Comparison of ENCODE assay signal across 13 cellular contexts in genomic region chr22:41844513-41844912, GRCh38. TPM values are rescaled to one million over a fixed set of nuclear protein-coding genes. Genes with fewer than 3 reads are reported as not detected.
DNase-seq lines count a peak whose midpoint lies in the region; ATAC-seq and TF ChIP-seq lines count a peak whose summit lies in the region.
"Had no signal": no experiment of that assay in that cellular context is flagged by ENCODE, and none has a peak within 500 bp of the region (broad histone marks: within the 10 kb centered on the region; RNA-seq: fewer than 3 reads in every experiment).

No MANE protein-coding gene starts in this region.

- no peaks in the 10 kb centered on the region for H3K9me3 Mint-ChIP-seq in activated CD8-positive, alpha-beta T cell treated with anti-CD3 and anti-CD28 coated beads for 36 hours
- H3K9me3 Mint-ChIP-seq in activated CD8-positive, alpha-beta T cell treated with anti-CD3 and anti-CD28 coated beads, Interleukin-2, amount 10 ng/mL, durations not matched to agents 7 days and 5 days (ENCODE audit: insufficient read depth): no peaks in the 10 kb centered on the region
- H3K9me3 Mint-ChIP-seq in stimulated activated memory B cell treated with anti-CD40 and anti-IgM and Interleukin-4, amounts not matched to agents 10 μg/mL and 1 μg/mL and 100 μg/mL, for 72 hours: no peaks in the 10 kb centered on the region

- H3K27ac ChIP-seq in RWPE1: peak overlapping the region; percentile 31
- H3K27ac ChIP-seq in iPS-20b (ENCODE audit: low read length): no peak overlapping the region

- no peaks in the 10 kb centered on the region for H3K9me3 ChIP-seq in iPS-20b (ENCODE audit: insufficient read depth, low read depth, low read length)
- H3K9me3 ChIP-seq: sigmoid colon had no signal

- peaks cover 31% of the 10 kb centered on the region for H3K4me1 ChIP-seq in iPS-20b (ENCODE audit: insufficient read depth, low read length)

- peaks cover 36% of the 10 kb centered on the region for H3K36me3 ChIP-seq in iPS-20b (ENCODE audit: insufficient read depth, low read depth, low read length)
- H3K36me3 ChIP-seq: sigmoid colon had no signal

- intact Hi-C loops in activated CD8-positive, alpha-beta T cell treated with anti-CD3 and anti-CD28 coated beads for 36 hours (cut with micrococcal nuclease): no loop called here

- no peaks in the 10 kb centered on the region for H3K27me3 ChIP-seq in iPS-20b (ENCODE audit: insufficient read depth, low read length)
- H3K27me3 ChIP-seq: sigmoid colon had no signal

- no peaks in the 10 kb centered on the region for H3K27me3 Mint-ChIP-seq in activated CD8-positive, alpha-beta T cell treated with anti-CD3 and anti-CD28 coated beads for 36 hours
- H3K27me3 Mint-ChIP-seq in activated CD8-positive, alpha-beta T cell treated with anti-CD3 and anti-CD28 coated beads, Interleukin-2, amount 10 ng/mL, durations not matched to agents 7 days and 5 days (ENCODE audit: low read depth): no peaks in the 10 kb centered on the region
- H3K27me3 Mint-ChIP-seq in stimulated activated memory B cell treated with anti-CD40 and anti-IgM and Interleukin-4, amounts not matched to agents 10 μg/mL and 1 μg/mL and 100 μg/mL, for 72 hours: no peaks in the 10 kb centered on the region

- no peak for TF ChIP-seq CTCF in activated CD8-positive, alpha-beta T cell treated with anti-CD3 and anti-CD28 coated beads for 36 hours (IDR thresholded peaks at IDR 0.05)
- no peak for TF ChIP-seq CTCF in RWPE1 (conservative IDR thresholded peaks at IDR 0.05; ENCODE audit: low read depth)

- CTCF ChIA-PET in activated CD8-positive, alpha-beta T cell treated with anti-CD3 and anti-CD28 coated beads for 36 hours (lab: Charles Lee): interaction anchor here (7.3 kb wide), 1 partner anchor 13 kb away, joined by 42 read pairs; no protein-coding TSS in a partner anchor
- CTCF ChIA-PET in activated CD8-positive, alpha-beta T cell treated with anti-CD3 and anti-CD28 coated beads, Interleukin-2, amount 10 ng/mL, durations not matched to agents 7 days and 5 days (lab: Charles Lee): interaction anchor here (2.0 to 4.9 kb wide), 2 partner anchors 10 to 12 kb away, joined by 5 to 36 read pairs; no protein-coding TSS in a partner anchor
- CTCF ChIA-PET in RWPE1 (lab: Yijun Ruan, JAX): interaction anchor here (0.6 kb wide), 1 partner anchor 399 kb away, joined by 3 read pairs; no protein-coding TSS in a partner anchor

- no peak overlapping the region for H3K9ac ChIP-seq in iPS-20b (ENCODE audit: low read depth, low read length)

- peak overlapping the region; percentile 63 for H3K27ac Mint-ChIP-seq in activated CD8-positive, alpha-beta T cell treated with anti-CD3 and anti-CD28 coated beads for 36 hours
- H3K27ac Mint-ChIP-seq in activated CD8-positive, alpha-beta T cell treated with anti-CD3 and anti-CD28 coated beads, Interleukin-2, amount 10 ng/mL, durations not matched to agents 7 days and 5 days: no peak overlapping the region
- H3K27ac Mint-ChIP-seq in stimulated activated memory B cell treated with anti-CD40 and anti-IgM and Interleukin-4, amounts not matched to agents 10 μg/mL and 1 μg/mL and 100 μg/mL, for 72 hours: peak overlapping the region; percentile 31

- peaks cover 75% of the 10 kb centered on the region for H3K4me1 Mint-ChIP-seq in activated CD8-positive, alpha-beta T cell treated with anti-CD3 and anti-CD28 coated beads for 36 hours (ENCODE audit: low read depth)
- peaks cover 47% of the 10 kb centered on the region for H3K4me1 Mint-ChIP-seq in activated CD8-positive, alpha-beta T cell treated with anti-CD3 and anti-CD28 coated beads, Interleukin-2, amount 10 ng/mL, durations not matched to agents 7 days and 5 days (ENCODE audit: low read depth)
- H3K4me1 Mint-ChIP-seq in stimulated activated memory B cell treated with anti-CD40 and anti-IgM and Interleukin-4, amounts not matched to agents 10 μg/mL and 1 μg/mL and 100 μg/mL, for 72 hours: peaks cover 79% of the 10 kb centered on the region

- ATAC-seq in activated CD8-positive, alpha-beta T cell treated with anti-CD3 and anti-CD28 coated beads for 36 hours: no peak
- no peak for ATAC-seq in activated CD8-positive, alpha-beta T cell treated with anti-CD3 and anti-CD28 coated beads, Interleukin-2, amount 10 ng/mL, durations not matched to agents 7 days and 5 days
- no peak for ATAC-seq in stimulated activated memory B cell treated with anti-CD40 and anti-IgM and Interleukin-4, amounts not matched to agents 10 μg/mL and 1 μg/mL and 100 μg/mL, for 72 hours
- ATAC-seq in HG02981 (IDR thresholded peaks at IDR 0.05; ENCODE audit: unreplicated experiment) (no peak), HG03135 (IDR thresholded peaks at IDR 0.05; ENCODE audit: unreplicated experiment) (no peak)

- POLR2A ChIA-PET in activated CD8-positive, alpha-beta T cell treated with anti-CD3 and anti-CD28 coated beads for 36 hours (lab: Charles Lee): interaction anchor here (2.5 to 3.9 kb wide), 3 partner anchors 8 to 13 kb away, joined by 11 to 23 read pairs (median 14); partner anchors contain the start of gene SREBF2
- POLR2A ChIA-PET in activated CD8-positive, alpha-beta T cell treated with anti-CD3 and anti-CD28 coated beads, Interleukin-2, amount 10 ng/mL, durations not matched to agents 7 days and 5 days (lab: Charles Lee): interaction anchor here (0.5 kb wide), 1 partner anchor 277 kb away, joined by 4 read pairs; no protein-coding TSS in a partner anchor
- POLR2A ChIA-PET in RWPE1 (lab: Yijun Ruan, JAX; ENCODE audit: low non-redundant PET): interaction anchor here (1.0 kb wide), 1 partner anchor 12 kb away, joined by 3 read pairs; the partner anchor contains the start of gene SREBF2

- 0 out of 2 replicates have a peak overlapping the region, but pooled peaks have one; percentile 18 for H3K4me3 ChIP-seq in iPS-20b (ENCODE audit: low read length)
- H3K4me3 ChIP-seq: sigmoid colon had no signal

- DNase-seq in activated CD8-positive, alpha-beta T cell treated with anti-CD3 and anti-CD28 coated beads for 36 hours: no peak
- DNase-seq in activated CD8-positive, alpha-beta T cell treated with anti-CD3 and anti-CD28 coated beads, Interleukin-2, amount 10 ng/mL, durations not matched to agents 7 days and 5 days: no peak
- DNase-seq in RWPE1 (ENCODE audit: low spot score): no peak
- DNase-seq in NCI-H345 treated with DMSO at 0.1 percent for 48 hours (lab: John Stamatoyannopoulos, UW; ENCODE audit: unreplicated experiment): no peak
- DNase-seq: activated CD8-positive, alpha-beta memory T cell treated with anti-CD3 and anti-CD28 coated beads, Interleukin-2, amount 50 U/mL, for 4 hours; DMS153; hippocampal formation; sigmoid colon; T1000 had no signal

- no peak overlapping the region for H3K4me3 Mint-ChIP-seq in activated CD8-positive, alpha-beta T cell treated with anti-CD3 and anti-CD28 coated beads for 36 hours
- no peak overlapping the region for H3K4me3 Mint-ChIP-seq in activated CD8-positive, alpha-beta T cell treated with anti-CD3 and anti-CD28 coated beads, Interleukin-2, amount 10 ng/mL, durations not matched to agents 7 days and 5 days
- H3K4me3 Mint-ChIP-seq in stimulated activated memory B cell treated with anti-CD40 and anti-IgM and Interleukin-4, amounts not matched to agents 10 μg/mL and 1 μg/mL and 100 μg/mL, for 72 hours: no peak overlapping the region

- peaks cover 50% of the 10 kb centered on the region for H3K36me3 Mint-ChIP-seq in activated CD8-positive, alpha-beta T cell treated with anti-CD3 and anti-CD28 coated beads for 36 hours (ENCODE audit: low read depth)
- peaks cover 34% of the 10 kb centered on the region for H3K36me3 Mint-ChIP-seq in activated CD8-positive, alpha-beta T cell treated with anti-CD3 and anti-CD28 coated beads, Interleukin-2, amount 10 ng/mL, durations not matched to agents 7 days and 5 days (ENCODE audit: low read depth)
- peaks cover 33% of the 10 kb centered on the region for H3K36me3 Mint-ChIP-seq in stimulated activated memory B cell treated with anti-CD40 and anti-IgM and Interleukin-4, amounts not matched to agents 10 μg/mL and 1 μg/mL and 100 μg/mL, for 72 hours

RNA-seq across cellular contexts. Expression of gene SREBF2, which starts 11.6 kb away (rescaled TPM):
- 10 to 100 TPM; 87.1 to 92.9 TPM for total RNA-seq in activated CD8-positive, alpha-beta T cell treated with anti-CD3 and anti-CD28 coated beads for 36 hours
- 10 to 100 TPM; 93.0 to 93.7 TPM for total RNA-seq in activated CD8-positive, alpha-beta T cell treated with anti-CD3 and anti-CD28 coated beads, Interleukin-2, amount 10 ng/mL, durations not matched to agents 7 days and 5 days

RNA-seq across cellular contexts. Expression of gene CCDC134, which starts 44.0 kb away (rescaled TPM):
- 10 to 100 TPM; 15.2 to 15.9 TPM for total RNA-seq in activated CD8-positive, alpha-beta T cell treated with anti-CD3 and anti-CD28 coated beads for 36 hours
- 10 to 100 TPM; 20.3 to 20.9 TPM for total RNA-seq in activated CD8-positive, alpha-beta T cell treated with anti-CD3 and anti-CD28 coated beads, Interleukin-2, amount 10 ng/mL, durations not matched to agents 7 days and 5 days
